Comparison of ENCODE assay signal across 19 cellular contexts in the genomic region with DNA sequence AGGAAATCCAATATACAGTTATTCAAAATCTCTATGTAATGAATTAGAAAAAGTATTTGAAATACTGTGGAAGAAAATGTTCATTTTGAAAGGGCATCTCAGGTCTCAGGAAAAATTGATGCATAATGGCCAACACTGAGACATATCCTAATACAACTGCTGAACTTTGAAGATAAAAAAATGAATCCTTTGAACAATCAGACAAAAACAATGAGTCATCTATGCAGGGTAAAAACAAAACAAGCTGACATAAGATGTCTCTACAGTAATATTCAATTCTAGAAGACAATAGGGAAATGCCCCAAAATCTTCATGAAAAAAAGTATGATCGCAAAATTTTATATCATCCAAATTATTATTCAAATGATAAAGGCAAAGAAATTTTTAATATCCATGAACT. TPM values are rescaled to one million over a fixed set of nuclear protein-coding genes. Genes with fewer than 3 reads are reported as not detected.
DNase-seq lines count a peak whose midpoint lies in the region; ATAC-seq, FAIRE-seq and TF ChIP-seq lines count a peak whose summit lies in the region.
"Had no signal": no experiment of that assay in that cellular context is flagged by ENCODE, and none has a peak within 500 bp of the region (broad histone marks: within the 10 kb centered on the region; RNA-seq: fewer than 3 reads in every experiment).

No MANE protein-coding gene starts in this region.

- no peak for TF ChIP-seq POLR2A in GM12878 (IDR thresholded peaks at IDR 0.05; ENCODE audit: low read depth, low read length)

- no peak for TF ChIP-seq CTCF in GM12878 (IDR thresholded peaks at IDR 0.05 in 2 of 3, conservative IDR thresholded peaks at IDR 0.05 in 1 of 3; ENCODE audit: control insufficient read depth in 2 of 3, extremely low read depth in 1 of 3, insufficient read depth in 1 of 3, low read depth in 3 of 3, low read length in 3 of 3)

- intact Hi-C loops in GM12878 (cut with micrococcal nuclease; ENCODE audit: unreplicated experiment), result no loop called here

- no peaks in the 10 kb centered on the region for H3K79me2 ChIP-seq in GM23248 (ENCODE audit: insufficient read depth)
- H3K79me2 ChIP-seq in GM12878 (ENCODE audit: control insufficient read depth, insufficient read depth, low read length), result no peaks in the 10 kb centered on the region

- H3K9ac ChIP-seq in GM23248, result no peak overlapping the region
- H3K9ac ChIP-seq in GM12878 (ENCODE audit: control insufficient read depth, insufficient read depth, low read length), result no peak overlapping the region

- WGBS in GM23248 (ENCODE audit: low coverage in 1 of 2, low lambda C conversion rate in 2 of 2, missing lambda C conversion rate in 2 of 2), 2 experiments, result 56 to 60% methylated on average over 1 of the region's 1 CpG
- WGBS in GM12878 (ENCODE audit: insufficient coverage, insufficient replicate concordance, low lambda C conversion rate, missing lambda C conversion rate), result 0% methylated on average over 1 of the region's 1 CpG

- H3K9me3 ChIP-seq in GM23248 (ENCODE audit: low read depth) (no peaks in the 10 kb centered on the region), GM12878 (replicated peaks; ENCODE audit: control insufficient read depth, insufficient read depth, low read length) (no peaks in the 10 kb centered on the region)
- H3K9me3 ChIP-seq: SJCRH30, upper lobe of right lung had no signal

- no peaks in the 10 kb centered on the region for H3K36me3 ChIP-seq in GM23248 (ENCODE audit: low read depth)
- no peaks in the 10 kb centered on the region for H3K36me3 ChIP-seq in GM12878 (ENCODE audit: control insufficient read depth in 2 of 2, insufficient read depth in 2 of 2, low read length in 1 of 2)
- H3K36me3 ChIP-seq: brain microvascular endothelial cell, SJCRH30, upper lobe of right lung had no signal

- DNase-seq in activated CD4-positive, CD25-positive, alpha-beta regulatory T cell treated with anti-CD3 and anti-CD28 coated beads, Interleukin-2, amount 50 U/mL, for 72 hours, result no peak
- peak; percentile 48 for DNase-seq in GM23248
- no peak for DNase-seq in GM12878 (ENCODE audit: low read depth, low spot score)
- peak; percentile 24 for DNase-seq in myocyte (ENCODE audit: low read depth)
- DNase-seq in NAMALWA (ENCODE audit: low spot score), result no peak
- no peak for DNase-seq in NCI-H2171 (lab: John Stamatoyannopoulos, UW)
- no peak for DNase-seq in NCI-H748 treated with DMSO at 0.1 percent for 48 hours (lab: John Stamatoyannopoulos, UW)
- DNase-seq: ACHN; activated naive CD4-positive, alpha-beta T cell treated with anti-CD3 and anti-CD28 coated beads, Interleukin-2, amount 50 U/mL, for 16 hours; brain microvascular endothelial cell; GDM1; left colon; NCI-H1694; SJCRH30; upper lobe of right lung had no signal

- H3K27me3 ChIP-seq in GM23248 (replicated peaks; ENCODE audit: insufficient read depth) (no peaks in the 10 kb centered on the region), GM12878 (replicated peaks in 1 of 2; ENCODE audit: control insufficient read depth in 2 of 2, insufficient read depth in 2 of 2, low read length in 1 of 2) (no peaks in the 10 kb centered on the region)
- H3K27me3 ChIP-seq: brain microvascular endothelial cell, SJCRH30, upper lobe of right lung had no signal

- no peak overlapping the region for H3K27ac ChIP-seq in GM23248
- H3K27ac ChIP-seq in GM12878 (ENCODE audit: control insufficient read depth, insufficient read depth), result no peak overlapping the region
- H3K27ac ChIP-seq: brain microvascular endothelial cell, C4-2B, epithelial cell of prostate, SJCRH30, upper lobe of right lung had no signal

- H2AFZ ChIP-seq in GM23248, result no peak overlapping the region
- no peak overlapping the region for H2AFZ ChIP-seq in GM12878 (ENCODE audit: control insufficient read depth, low read depth, low read length)

- TF ChIP-seq RAD21 in GM12878 (IDR thresholded peaks at IDR 0.05; ENCODE audit: insufficient read depth, low read depth, low read length), result no peak

- CTCF ChIA-PET in GM12878 (lab: Yijun Ruan, JAX), result no interaction called here

- ATAC-seq in activated CD4-positive, CD25-positive, alpha-beta regulatory T cell treated with anti-CD3 and anti-CD28 coated beads, Interleukin-2, amount 50 U/mL, for 24 hours, result peak; percentile 92 to 98
- no peak for ATAC-seq in GM12878
- ATAC-seq: left colon, upper lobe of right lung, WTC11 had no signal

- peaks cover 12% of the 10 kb centered on the region; the same call in 1 of the 2 replicates for H3K4me1 ChIP-seq in GM23248 (ENCODE audit: insufficient read depth)
- no peaks in the 10 kb centered on the region; the same call in 1 of the 2 replicates for H3K4me1 ChIP-seq in GM12878 (ENCODE audit: control insufficient read depth, insufficient read depth, low read length)

- H3F3A ChIP-seq in GM23248 (ENCODE audit: insufficient read depth), result no peaks in the 10 kb centered on the region

- no peak for TF ChIP-seq EP300 in GM12878 (IDR thresholded peaks at IDR 0.05; ENCODE audit: borderline replicate concordance in 1 of 2, control insufficient read depth in 1 of 2, low read depth in 2 of 2, low read length in 2 of 2)

- H3K4me3 ChIP-seq in GM23248 (no peak overlapping the region), GM12878 (no peak overlapping the region)
- H3K4me3 ChIP-seq: SJCRH30, upper lobe of right lung had no signal

- H4K20me1 ChIP-seq in GM23248 (ENCODE audit: insufficient read depth), result no peaks in the 10 kb centered on the region
- H4K20me1 ChIP-seq in GM12878 (ENCODE audit: control insufficient read depth, insufficient read depth), result no peaks in the 10 kb centered on the region

- no peaks in the 10 kb centered on the region for H3K9me2 ChIP-seq in GM23248 (ENCODE audit: insufficient read depth)

- RAD21 ChIA-PET in GM12878 (lab: Charles Lee; ENCODE audit: unreplicated experiment), result no interaction called here

- in situ Hi-C loops in GM23248 (cut with MboI), result no loop called here
- in situ Hi-C loops in GM12878 (cut with MboI), result no loop called here

- POLR2A ChIA-PET in GM12878 (lab: Charles Lee), result no interaction called here

- FAIRE-seq in GM12878 (lab: Jason Lieb, UNC), result no peak

- BruUV-seq in GM12878 (replicated peaks; lab: Mats Ljungman, UMichigan), result no TSS peak

- H3K4me2 ChIP-seq in GM23248 (ENCODE audit: unreplicated experiment) (no peak overlapping the region), GM12878 (ENCODE audit: control insufficient read depth, insufficient read depth) (no peak overlapping the region)

- SMC1A ChIA-PET in GM12878 (lab: Charles Lee; ENCODE audit: uncharacterized antibody, unreplicated experiment), result no interaction called here

TF ChIP-seq in GM12878, 131 proteins besides CTCF, POLR2A, EP300 and RAD21:
- peak; percentile 76 for TF ChIP-seq JUNB (IDR thresholded peaks at IDR 0.05)
- TF ChIP-seq NFIC (IDR thresholded peaks at IDR 0.05; ENCODE audit: low read depth, low read length), result 0 out of 2 replicates have a peak, but pooled peaks have one; percentile 29
- no peak for TF ChIP-seq NFXL1 (IDR thresholded peaks at IDR 0.05; ENCODE audit: borderline replicate concordance)
- TF ChIP-seq TCF7 (IDR thresholded peaks at IDR 0.05; ENCODE audit: borderline replicate concordance), result peak; percentile 30; the same call in 1 of the 2 replicates
TF ChIP-seq in GM12878: peak in this region for 3.

RNA-seq across cellular contexts. Expression of a gene that starts 34.0 kb away (rescaled TPM):
- 23.3 and 24.6 TPM in 2 replicates for total RNA-seq in GM23248 (2014; rRNA removed; shearing (Covaris generic))
- polyA plus RNA-seq in GM23248 (2016; fragmentation: Nextera tagmentation; extraction: Ambion mirVana) (8.0 and 9.4 TPM in 2 replicates), GM12878 (2011; rRNA removed) (5.6 and 13.0 TPM in 2 replicates), GM12878 (2014; fragmentation: Illumina TruSeq; extraction: Trizol) (11.9 and 14.5 TPM in 2 replicates), GM12878 (2014; fragmentation: Nextera tagmentation; extraction: Ambion mirVana) (1 to 10 TPM; 6.4 to 7.5 TPM), GM12878 (2014; rRNA removed) (5.5 and 5.9 TPM in 2 replicates), GM12878 (2016; fragmentation: Nextera tagmentation; extraction: Ambion mirVana) (1 to 10 TPM; 8.3 to 9.0 TPM)
- total RNA-seq in GM12878 (2013; cell fraction: nucleolus; rRNA removed), result 68.9 and 72.6 TPM in 2 replicates
- total RNA-seq in GM12878 (2014; rRNA removed) (9.8 and 10.2 TPM in 2 replicates), GM12878 (2014; rRNA removed; fragmentation: Illumina TruSeq; extraction: Trizol) (18.5 and 19.6 TPM in 2 replicates), GM12878 (2021) (18.6 and 19.5 TPM in 2 replicates), myocyte (47.6 and 49.8 TPM in 2 replicates)
- polyA plus RNA-seq in GM12878 (2011; ENCODE audit: low read depth), result 3.5 TPM
- polyA plus RNA-seq in GM12878 (2011; cell fraction: cytosol; rRNA removed), result 1.6 and 1.9 TPM in 2 replicates
- polyA plus RNA-seq in GM12878 (2011; cell fraction: nucleus; rRNA removed), result 5.8 and 6.5 TPM in 2 replicates
- 5.5 and 6.6 TPM in 2 replicates for polyA plus RNA-seq in GM12878 (2012)
- polyA minus RNA-seq in GM12878 (2011; rRNA and poly(A)+ RNA removed), result 10.2 and 10.8 TPM in 2 replicates
- 3.1 and 3.6 TPM in 2 replicates for polyA minus RNA-seq in GM12878 (2011; cell fraction: cytosol; rRNA and poly(A)+ RNA removed)
- 8.6 and 13.2 TPM in 2 replicates for polyA minus RNA-seq in GM12878 (2011; cell fraction: nucleus; rRNA and poly(A)+ RNA removed)
- 5.6 TPM for polyA plus RNA-seq in myocyte (2012)

Comparison
In these comparisons a context has a peak if more than half of its experiments do, and no peak if none do; other contexts are left out.
1. DNase-seq: peak in GM23248 (single experiment) and myocyte (single experiment); none in activated CD4-positive, CD25-positive, alpha-beta regulatory T cell treated with anti-CD3 and anti-CD28 coated beads, Interleukin-2, amount 50 U/mL, for 72 hours (single experiment), GM12878 (single experiment), NAMALWA (single experiment), NCI-H2171 (single experiment) and NCI-H748 treated with DMSO at 0.1 percent for 48 hours (single experiment).